Comparison of ENCODE assay signal across 8 cellular contexts in genomic region chr10:97292097-97292861, GRCh38. TPM values are rescaled to one million over a fixed set of nuclear protein-coding genes. Genes with fewer than 3 reads are reported as not detected.
DNase-seq lines count a peak whose midpoint lies in the region; ATAC-seq and TF ChIP-seq lines count a peak whose summit lies in the region.

ARHGAP19 (minus strand) TSS chr10:97292637; CDS start chr10:97292627, 10 bp downstream.

- H3K9me2 ChIP-seq in PC-9 (ENCODE audit: insufficient read depth), result no peaks in the 10 kb centered on the region

- H3K79me2 ChIP-seq in PC-9 (ENCODE audit: low read depth), result 0 out of 2 replicates have a peak, but pooled peaks cover 10% of the 10 kb centered on the region

- ATAC-seq in GM21619 (IDR thresholded peaks at IDR 0.05; ENCODE audit: unreplicated experiment), result peak; percentile 91

- peaks cover 11% of the 10 kb centered on the region for H3F3A ChIP-seq in PC-9 (ENCODE audit: insufficient read depth, low read depth)

- peak within 1 kb of the TSS; percentile 54 for H3K27ac ChIP-seq in PC-9

- intact Hi-C loops in PC-9 (cut with micrococcal nuclease; ENCODE audit: unreplicated experiment), result loop anchor here (1.0 to 5.0 kb wide), 2 partner anchors 28 to 40 kb away; partner anchors contain the start of gene FRAT2

- DNase-seq in DMS53 treated with DMSO at 0.1 percent for 48 hours (lab: John Stamatoyannopoulos, UW; ENCODE audit: unreplicated experiment) (peak; percentile 98), PC-9 (peak; percentile 89 to 93), epithelial cell of proximal tubule (ENCODE audit: low read depth) (peak; percentile 93), mucosa of gallbladder (ENCODE audit: low spot score) (peak; percentile 97)
- DNase-seq in Jurkat, Clone E6-1 (ENCODE audit: low read depth, low spot score), result peak; percentile 97
- peak; percentile 86 for DNase-seq in activated T-cell treated with anti-CD3 and anti-CD28 coated beads, Interleukin-2, amount 50 U/mL, for 1 hour
- DNase-seq in stimulated activated CD8-positive, alpha-beta memory T cell treated with anti-CD3 and anti-CD28 coated beads, Interleukin-4, amount 100 ng/mL, for 4 hours (ENCODE audit: low read depth in 2 of 2, low spot score in 1 of 2), result peak; percentile 84 to 86

- H3K27me3 ChIP-seq in PC-9 (ENCODE audit: insufficient read depth, low read depth), result no peaks in the 10 kb centered on the region

- H3K36me3 ChIP-seq in PC-9 (ENCODE audit: low read depth), result no peaks in the 10 kb centered on the region

- TF ChIP-seq CTCF in PC-9 (conservative IDR thresholded peaks at IDR 0.05) (no peak; the same call in 1 of the 2 replicates), epithelial cell of proximal tubule (conservative IDR thresholded peaks at IDR 0.05; ENCODE audit: low read depth, low read length) (peak; percentile 17)

- CTCF ChIA-PET in PC-9 (lab: Charles Lee), result interaction anchor here (1.0 to 1.5 kb wide), 2 partner anchors 13 to 41 kb away, joined by 4 to 15 read pairs; no protein-coding TSS in a partner anchor

- H2AFZ ChIP-seq in PC-9, result peak within 1 kb of the TSS; percentile 82

- POLR2A ChIA-PET in PC-9 (lab: Charles Lee; ENCODE audit: unreplicated experiment), result interaction anchor here (0.6 to 1.1 kb wide), 6 partner anchors 41 to 395 kb away, joined by 3 to 23 read pairs (median 4); no protein-coding TSS in a partner anchor

- no peaks in the 10 kb centered on the region for H4K20me1 ChIP-seq in PC-9 (ENCODE audit: insufficient read depth)

- H3K4me1 ChIP-seq in PC-9 (replicated peaks; ENCODE audit: insufficient read depth), result no peaks in the 10 kb centered on the region; the same call in 1 of the 2 replicates

- peak within 1 kb of the TSS; percentile 80 for H3K4me2 ChIP-seq in PC-9

- H3K4me3 ChIP-seq in Jurkat, Clone E6-1 (ENCODE audit: low read length), result peak within 1 kb of the TSS; percentile 94
- H3K4me3 ChIP-seq in PC-9 (peak within 1 kb of the TSS; percentile 61), epithelial cell of proximal tubule (ENCODE audit: low read depth, low read length) (peak within 1 kb of the TSS; percentile 88)

- TSS peak; percentile 77 for BruUV-seq in PC-9 (replicated peaks; lab: Mats Ljungman, UMichigan)

- H3K9me3 ChIP-seq in PC-9 (ENCODE audit: insufficient read depth, low read depth), result no peaks in the 10 kb centered on the region

RNA-seq across cellular contexts. Expression of gene ARHGAP19, which starts in this region (rescaled TPM):
- polyA plus RNA-seq in Jurkat, Clone E6-1 (2012; ENCODE audit: insufficient read depth, insufficient read length), result 40.6 TPM
- total RNA-seq in PC-9 (2021) (11.2 and 11.5 TPM in 2 replicates), epithelial cell of proximal tubule (8.8 and 14.9 TPM in 2 replicates), mucosa of gallbladder (10.9 TPM)

Comparison
In these comparisons a context has a peak if more than half of its experiments do, and no peak if none do; other contexts are left out.
1. Peak in every context shown above with its lines: DNase-seq, ATAC-seq, H3K4me3 ChIP-seq and H3K27ac ChIP-seq.